ENCODE assay signal across 8 cellular contexts in genomic region chr1:27234054-27234882, GRCh38. TPM values are rescaled to one million over a fixed set of nuclear protein-coding genes. Genes with fewer than 3 reads are reported as not detected.
A peak's percentile ranks its signal among the peaks of the same experiment; 100 is the strongest.
DNase-seq lines count a peak whose midpoint lies in the region; ATAC-seq, FAIRE-seq and TF ChIP-seq lines count a peak whose summit lies in the region.

WDTC1 (plus strand) TSS chr1:27234632; CDS start chr1:27261055, 26,423 bp downstream.

- TF ChIP-seq CTCF in adrenal gland (IDR thresholded peaks at IDR 0.05) = no peak
- no peak for TF ChIP-seq CTCF in type B pancreatic cell (conservative IDR thresholded peaks at IDR 0.05)

- H3K27ac ChIP-seq in adrenal gland = peak within 1 kb of the TSS in 4 of 5 donors; percentile 22 to 85 (median 70)

- H3K27me3 Mint-ChIP-seq in type B pancreatic cell = no peaks in the 10 kb centered on the region

- peak within 1 kb of the TSS in 3 of 4 donors; percentile 48 to 96 (median 91) for H3K4me3 ChIP-seq in adrenal gland

- TF ChIP-seq POLR2A in GM12892 (IDR thresholded peaks at IDR 0.05; ENCODE audit: low read depth, low read length) (peak; percentile 22; the same call in 1 of the 2 replicates), adrenal gland (IDR thresholded peaks at IDR 0.05) (peak in 1 of 2 donors; percentile 86)

- 1% methylated on average over 17 to 71 of the region's 71 CpGs for WGBS in adrenal gland, 4 donors

- intact Hi-C loops in adrenal gland (cut with DNase I) = no loop called here
- intact Hi-C loops in cardiac septum (cut with DNase I) = no loop called here

- peaks cover 16% of the 10 kb centered on the region for H3K4me1 Mint-ChIP-seq in type B pancreatic cell (ENCODE audit: unreplicated experiment)

- H3K4me1 ChIP-seq in adrenal gland (replicated peaks in 1 of 2) = peaks cover 5 to 25% of the 10 kb centered on the region in 2 donors

- peak; percentile 91 for ATAC-seq in HG02852 (IDR thresholded peaks at IDR 0.05; ENCODE audit: unreplicated experiment)

- no peaks in the 10 kb centered on the region for H3K27me3 ChIP-seq in adrenal gland

- DNase-seq in GM12892 (ENCODE audit: insufficient read length) = peak; percentile 89
- peak; percentile 94 for DNase-seq in NCI-H146 (lab: John Stamatoyannopoulos, UW)
- DNase-seq in T-helper 1 cell = peak; percentile 97 to 99 (median 98)
- DNase-seq in adrenal gland = peak; percentile 98 to 99 (median 98)
- DNase-seq in cardiac septum (ENCODE audit: low spot score) = peak; percentile 99
- DNase-seq in pons (ENCODE audit: low spot score) = peak; percentile 97
- peak; percentile 98 for DNase-seq in type B pancreatic cell (ENCODE audit: extremely low spot score, unreplicated experiment)

- H3K27ac Mint-ChIP-seq in type B pancreatic cell = peak within 1 kb of the TSS; percentile 82

- no peaks in the 10 kb centered on the region for H3K9me3 ChIP-seq in adrenal gland (replicated peaks in 1 of 3)

- H3K36me3 Mint-ChIP-seq in type B pancreatic cell = no peaks in the 10 kb centered on the region

- no peaks in the 10 kb centered on the region for H3K9me3 Mint-ChIP-seq in type B pancreatic cell

- H3K4me3 Mint-ChIP-seq in type B pancreatic cell = peak within 1 kb of the TSS; percentile 99

- H3K36me3 ChIP-seq in adrenal gland (replicated peaks in 1 of 2) = no peaks in the 10 kb centered on the region

- peak; percentile 98 for FAIRE-seq in GM12892 (lab: Jason Lieb, UNC)

RNA-seq across cellular contexts. Expression of gene WDTC1, which starts in this region (rescaled TPM):
- 13.0 TPM for polyA plus RNA-seq in GM12892 (2012; ENCODE audit: missing spikeins)
- total RNA-seq in adrenal gland (10 to 100 TPM; 45.2 to 66.6 (median 58.9) TPM), cardiac septum (53.6 TPM), type B pancreatic cell (ENCODE audit: low replicate concordance) (33.7 and 35.1 TPM in 2 replicates)
- polyA plus RNA-seq in adrenal gland = 10 to 100 TPM; 14.7 to 30.2 (median 21.5) TPM

Comparison
In these comparisons a context has a peak if more than half of its experiments do, and no peak if none do; other contexts are left out.
1. Peak in every context shown above with its lines: DNase-seq, ATAC-seq, H3K4me3 ChIP-seq and H3K27ac ChIP-seq.